9 cellular contexts compared by ENCODE assay signal in the genomic region with DNA sequence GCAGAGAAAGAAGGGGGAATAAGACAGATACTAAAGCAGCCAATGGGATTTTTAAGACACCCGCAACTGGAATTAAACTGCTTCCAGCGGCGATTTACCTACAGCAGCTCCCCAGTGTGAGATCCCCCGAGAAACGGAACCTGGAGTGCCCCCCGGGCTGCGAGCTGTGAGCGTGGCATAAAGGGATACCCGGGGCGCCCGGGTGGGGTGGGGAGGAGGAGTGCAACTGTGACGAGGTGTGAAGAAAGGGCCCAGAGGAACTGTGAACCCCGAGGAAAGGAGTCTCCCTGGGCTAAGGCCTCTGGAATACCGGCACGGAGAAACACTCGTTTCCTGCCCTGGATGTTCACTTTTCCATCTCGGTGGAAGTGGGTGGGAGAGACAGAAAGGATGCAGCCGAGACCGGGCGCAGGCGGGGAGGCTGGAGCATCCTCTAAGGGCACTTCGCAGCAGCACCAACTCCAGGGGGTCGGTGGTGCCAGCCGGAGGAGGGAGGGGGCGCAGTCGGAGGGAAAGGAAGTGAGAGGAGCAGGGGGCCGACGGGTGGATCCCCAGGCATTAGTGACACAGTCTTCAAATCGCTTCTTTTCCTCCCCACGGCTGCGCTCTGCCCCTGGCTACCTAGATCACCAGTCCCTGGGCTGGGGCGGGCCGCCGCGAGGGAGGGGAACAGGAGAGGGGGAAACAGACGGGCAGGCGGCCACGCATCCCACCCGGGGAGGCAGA. TPM values are rescaled to one million over a fixed set of nuclear protein-coding genes. Genes with fewer than 3 reads are reported as not detected.
DNase-seq lines count a peak whose midpoint lies in the region; ATAC-seq, FAIRE-seq and TF ChIP-seq lines count a peak whose summit lies in the region.
"Not testable (repeated sequence)": the region's sequence is repeated elsewhere in the genome, so short reads cannot be mapped to it uniquely, and the experiment has no call there.
"Had no signal": no experiment of that assay in that cellular context is flagged by ENCODE, and none has a peak within 500 bp of the region (broad histone marks: within the 10 kb centered on the region; RNA-seq: fewer than 3 reads in every experiment).

No MANE protein-coding gene starts in this region.

- DNase-seq in CD14-positive monocyte (ENCODE audit: low spot score); IMR-90; brain microvascular endothelial cell; cardiac muscle cell (ENCODE audit: low read depth in 1 of 2, low spot score in 1 of 2); tibial artery: not testable (repeated sequence)
- peak in 1 of 2 donors; percentile 16 for DNase-seq in memory B cell (ENCODE audit: low spot score in 2 of 2)
- peak in 1 of 6 donors; percentile 60 for DNase-seq in pancreas

- peaks cover 4 to 18% (median 9%) of the 10 kb centered on the region in 3 donors for H3K27me3 Mint-ChIP-seq in CD14-positive monocyte (ENCODE audit: low read depth in 3 of 3)
- H3K27me3 Mint-ChIP-seq in memory B cell = not testable (repeated sequence)

- POLR2A ChIA-PET in IMR-90 (lab: Charles Lee; ENCODE audit: unreplicated experiment) = not testable (repeated sequence)

- H3K27ac ChIP-seq in IMR-90 (ENCODE audit: insufficient read depth, low read length) = peak overlapping the region; percentile 33; the same call in 1 of the 2 replicates
- not testable (repeated sequence) for H3K27ac ChIP-seq in brain microvascular endothelial cell, cardiac muscle cell, pancreas
- peak overlapping the region in 1 of 2 donors; percentile 47 for H3K27ac ChIP-seq in tibial artery

- dilution Hi-C loops in IMR-90 (cut with HindIII; ENCODE audit: low sequenced_read_pairs, unreplicated experiment) = not testable (repeated sequence)

- TF ChIP-seq RAD21 in IMR-90 (IDR thresholded peaks at IDR 0.05; ENCODE audit: low read length) = not testable (repeated sequence)

- no CpG with 5 or more reads among the region's 39 CpGs for WGBS in IMR-90 (ENCODE audit: extremely low coverage in 2 of 2, insufficient read length in 1 of 2), 2 experiments
- WGBS in pancreas, 2 donors = 25 to 38% methylated on average over 10 to 28 of the region's 39 CpGs

- not testable (repeated sequence) for H3K36me3 ChIP-seq in IMR-90 (ENCODE audit: control insufficient read depth, insufficient read depth, low read length); brain microvascular endothelial cell (replicated peaks); cardiac muscle cell; pancreas; tibial artery

- H3K4me1 ChIP-seq in IMR-90 (ENCODE audit: control insufficient read depth, insufficient read depth, low read length) (peaks cover 14% of the 10 kb centered on the region), cardiac muscle cell (ENCODE audit: low read depth) (peaks cover 20% of the 10 kb centered on the region), tibial artery (peaks cover 0 to 18% (median 9%) of the 10 kb centered on the region in 4 donors)
- H3K4me1 ChIP-seq in pancreas = not testable (repeated sequence)

- BruUV-seq in IMR-90 (replicated peaks; lab: Mats Ljungman, UMichigan) = not testable (repeated sequence)

- H2AK9ac ChIP-seq in IMR-90 (replicated peaks; ENCODE audit: low read depth, low read length, poor library complexity) = not testable (repeated sequence)

- H2AK5ac ChIP-seq in IMR-90 (ENCODE audit: low read depth, low read length) = not testable (repeated sequence)

- not testable (repeated sequence) for H3K27ac Mint-ChIP-seq in CD14-positive monocyte, memory B cell

- H2AFZ ChIP-seq in IMR-90 (replicated peaks; ENCODE audit: low read length, poor library complexity) = not testable (repeated sequence)

- not testable (repeated sequence) for H4K5ac ChIP-seq in IMR-90 (ENCODE audit: low read depth, low read length)

- H4K20me1 ChIP-seq in IMR-90 (ENCODE audit: insufficient read depth, low read length) = not testable (repeated sequence)

- not testable (repeated sequence) for TF ChIP-seq CTCF in CD14-positive monocyte (IDR thresholded peaks at IDR 0.05); IMR-90 (conservative IDR thresholded peaks at IDR 0.05; ENCODE audit: low read depth, low read length); WI38 (IDR thresholded peaks at IDR 0.05; ENCODE audit: low read depth, low read length); brain microvascular endothelial cell (IDR thresholded peaks at IDR 0.05; ENCODE audit: low read depth, low read length, missing control alignments); cardiac muscle cell (IDR thresholded peaks at IDR 0.05; ENCODE audit: low read depth, low read length); pancreas (IDR thresholded peaks at IDR 0.05); tibial artery (IDR thresholded peaks at IDR 0.05)

- not testable (repeated sequence) for H4K8ac ChIP-seq in IMR-90 (ENCODE audit: low read depth in 2 of 2, low read length in 2 of 2)

- H3K23ac ChIP-seq in IMR-90 (ENCODE audit: low read depth, low read length) = not testable (repeated sequence)

- peak overlapping the region; percentile 60 to 73 for H3K4me3 Mint-ChIP-seq in CD14-positive monocyte
- peak overlapping the region; percentile 73 for H3K4me3 Mint-ChIP-seq in memory B cell

- H3K4me3 ChIP-seq in IMR-90 (ENCODE audit: insufficient read depth, low read depth, low read length) (peak overlapping the region; percentile 57), WI38 (ENCODE audit: low read depth, low read length) (peak overlapping the region; percentile 46), brain microvascular endothelial cell (ENCODE audit: low read depth, low read length) (peak overlapping the region; percentile 43), cardiac muscle cell (peak overlapping the region; percentile 28), tibial artery (peak overlapping the region; percentile 68 to 73)
- not testable (repeated sequence) for H3K4me3 ChIP-seq in pancreas

- H4K91ac ChIP-seq in IMR-90 (ENCODE audit: insufficient read depth, low read depth, low read length) = not testable (repeated sequence)

- not testable (repeated sequence) for H3K9me1 ChIP-seq in IMR-90 (ENCODE audit: insufficient read depth, low read length)

- H3K9me3 Mint-ChIP-seq in CD14-positive monocyte, memory B cell: not testable (repeated sequence)

- not testable (repeated sequence) for TF ChIP-seq POLR2A in IMR-90 (IDR thresholded peaks at IDR 0.05; ENCODE audit: low read depth, low read length)

- peaks cover 0 to 14% of the 10 kb centered on the region in 2 donors for H3K36me3 Mint-ChIP-seq in CD14-positive monocyte
- not testable (repeated sequence) for H3K36me3 Mint-ChIP-seq in memory B cell

- not testable (repeated sequence) for H2BK15ac ChIP-seq in IMR-90 (ENCODE audit: low read depth, low read length)

- peaks cover 11% of the 10 kb centered on the region for H3K4me1 Mint-ChIP-seq in CD14-positive monocyte
- peaks cover 25% of the 10 kb centered on the region for H3K4me1 Mint-ChIP-seq in memory B cell

- in situ Hi-C loops in IMR-90 (cut with MboI; ENCODE audit: low sequenced_read_pairs); brain microvascular endothelial cell (cut with HindIII; ENCODE audit: low pct_ligation_motif_present, low sequenced_read_pairs): not testable (repeated sequence)

- CTCF ChIA-PET in IMR-90 (lab: Yijun Ruan, JAX) = not testable (repeated sequence)

- H3K14ac ChIP-seq in IMR-90 (replicated peaks; ENCODE audit: low read depth, low read length) = not testable (repeated sequence)

- intact Hi-C loops in CD14-positive monocyte (cut with micrococcal nuclease); IMR-90 (cut with micrococcal nuclease); pancreas (cut with DNase I); tibial artery (cut with DNase I; ENCODE audit: low total_unique reads): not testable (repeated sequence)

- H3K4ac ChIP-seq in IMR-90 (ENCODE audit: low read depth, low read length) = not testable (repeated sequence)

- not testable (repeated sequence) for H2BK20ac ChIP-seq in IMR-90 (ENCODE audit: low read depth, low read length)

- FAIRE-seq in pancreas (lab: Jason Lieb, UNC) = not testable (repeated sequence)

- H3K18ac ChIP-seq in IMR-90 (ENCODE audit: low read depth, low read length) = not testable (repeated sequence)

- peak overlapping the region; percentile 76 for H3K9ac ChIP-seq in IMR-90 (ENCODE audit: low read depth, low read length)

- ATAC-seq in IMR-90 (ENCODE audit: low read depth) = peak; percentile 24
- ATAC-seq in memory B cell (ENCODE audit: low read depth) = peak; percentile 28
- peak in 3 of 4 donors; percentile 21 to 38 (median 22) for ATAC-seq in pancreas

- H2BK5ac ChIP-seq in IMR-90 (ENCODE audit: low read depth, low read length, poor library complexity, severe bottlenecking) = not testable (repeated sequence)

- not testable (repeated sequence) for H3K9me3 ChIP-seq in IMR-90 (ENCODE audit: control insufficient read depth, insufficient read depth, low read length); cardiac muscle cell (ENCODE audit: low read depth); pancreas; tibial artery

- not testable (repeated sequence) for H3K56ac ChIP-seq in IMR-90 (ENCODE audit: extremely low read depth, insufficient read depth, low read length)

- not testable (repeated sequence) for H3K27me3 ChIP-seq in IMR-90 (ENCODE audit: control insufficient read depth, insufficient read depth, low read length); brain microvascular endothelial cell (replicated peaks); cardiac muscle cell; pancreas; tibial artery

- H2BK120ac ChIP-seq in IMR-90 (ENCODE audit: low read depth, low read length) = not testable (repeated sequence)

- peak overlapping the region; percentile 75 for H3K4me2 ChIP-seq in IMR-90 (ENCODE audit: low read depth, low read length)

- H3K79me1 ChIP-seq in IMR-90 (ENCODE audit: low read depth in 1 of 2, low read length in 2 of 2) = not testable (repeated sequence)

RNA-seq across cellular contexts. Expression of gene AFF3, which starts 38.7 kb away (rescaled TPM):
- polyA plus RNA-seq in CD14-positive monocyte = under 1 TPM; 0.17 to 0.49 TPM
- 13.9 and 14.3 TPM in 2 replicates for total RNA-seq in IMR-90 (2012; rRNA removed)
- polyA plus RNA-seq in IMR-90 (2012; rRNA removed) = 11.8 and 12.9 TPM in 2 replicates
- 6.9 and 9.7 TPM in 2 replicates for polyA plus RNA-seq in IMR-90 (2012; cell fraction: cytosol; rRNA removed)
- 19.3 and 34.3 TPM in 2 replicates for polyA plus RNA-seq in IMR-90 (2012; cell fraction: nucleus; rRNA removed; ENCODE audit: low replicate concordance)
- total RNA-seq in cardiac muscle cell = 12.8 and 16.2 TPM in 2 replicates
- 12.0 and 12.2 TPM in 2 replicates for polyA plus RNA-seq in cardiac muscle cell
- 1 to 10 TPM in 2 of 6 donors, under 1 TPM in 4; 0.19 to 1.1 (median 0.64) TPM for total RNA-seq in pancreas
- under 1 TPM; 0.19 to 0.26 TPM for polyA plus RNA-seq in pancreas
- polyA plus RNA-seq: K562 had no signal
